In the genomic region with DNA sequence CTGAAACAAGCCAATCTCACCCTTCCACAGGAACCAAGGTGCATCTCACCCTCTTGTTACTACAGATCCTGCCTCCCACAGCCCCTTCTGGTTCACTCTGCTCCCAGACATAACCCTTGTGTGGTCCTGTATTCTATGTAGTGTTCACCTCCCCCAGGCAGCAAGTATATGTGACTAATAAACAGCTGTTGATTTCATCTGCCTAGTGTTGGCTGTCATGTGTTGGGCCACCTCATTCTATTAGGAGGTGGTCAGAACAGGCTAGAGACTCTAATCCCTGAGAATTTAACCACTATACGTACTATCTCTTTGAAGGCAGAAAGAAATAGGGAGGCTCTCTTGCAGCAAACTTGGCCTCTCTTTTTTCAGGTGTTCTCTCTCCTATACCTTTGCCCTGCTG, we compare ENCODE assay signal across 27 cellular contexts.
"Had no signal": no experiment of that assay in that cellular context is flagged by ENCODE, and none has a peak within 500 bp of the region (broad histone marks: within the 10 kb centered on the region; RNA-seq: fewer than 3 reads in every experiment).

No MANE protein-coding gene starts in this region.

- H3K36me3 ChIP-seq: esophagus squamous epithelium, gastroesophageal sphincter had no signal

- H3K9me3 ChIP-seq: body of pancreas, esophagus squamous epithelium, gastroesophageal sphincter had no signal

- H3K27me3 ChIP-seq: body of pancreas, esophagus squamous epithelium, gastroesophageal sphincter had no signal

- FAIRE-seq: colon, endometrium, endothelial cell of umbilical vein had no signal

- DNase-seq: activated CD4-positive, alpha-beta memory T cell treated with anti-CD3 and anti-CD28 coated beads for 36 hours; activated CD4-positive, alpha-beta T cell treated with anti-CD3 and anti-CD28 coated beads for 36 hours; activated CD4-positive, alpha-beta T cell treated with anti-CD3 and anti-CD28 coated beads, Interleukin-2, amount 10 ng/mL, durations not matched to agents 24 days and 14 days; activated CD4-positive, CD25-positive, alpha-beta regulatory T cell; activated CD4-positive, CD25-positive, alpha-beta regulatory T cell treated with anti-CD3 and anti-CD28 coated beads, Interleukin-2, amount 50 U/mL, for 72 hours; activated CD8-positive, alpha-beta memory T cell treated with anti-CD3 and anti-CD28 coated beads, Interleukin-2, amount 10 ng/mL, durations not matched to agents 7 days and 5 days; activated CD8-positive, alpha-beta memory T cell treated with anti-CD3 and anti-CD28 coated beads, Interleukin-2, amount 50 U/mL, for 4 hours; activated CD8-positive, alpha-beta T cell treated with anti-CD3 and anti-CD28 coated beads, Interleukin-2, amount 10 ng/mL, durations not matched to agents 7 days and 5 days; activated effector memory CD4-positive, alpha-beta T cell treated with anti-CD3 and anti-CD28 coated beads, Interleukin-2, amount 50 U/mL, for 16 hours; activated naive CD4-positive, alpha-beta T cell treated with anti-CD3 and anti-CD28 coated beads for 36 hours; activated naive CD8-positive, alpha-beta T cell treated with anti-CD3 and anti-CD28 coated beads, Interleukin-2, amount 10 ng/mL, durations not matched to agents 7 days and 5 days; activated T-cell treated with anti-CD3 and anti-CD28 coated beads, Interleukin-2, amount 50 U/mL, for 1 hour; activated T-cell treated with anti-CD3 and anti-CD28 coated beads, Interleukin-2, amount 50 U/mL, for 48 hours; amygdala; aorta; body of pancreas; caudate nucleus; effector CD8-positive, alpha-beta T cell; esophagus squamous epithelium; foreskin melanocyte; head of caudate nucleus; T-helper 2 cell had no signal

- H3K27ac ChIP-seq: body of pancreas, epithelial cell of prostate, esophagus squamous epithelium, gastroesophageal sphincter had no signal

- ATAC-seq: activated CD4-positive, alpha-beta T cell treated with anti-CD3 and anti-CD28 coated beads for 36 hours; activated CD8-positive, alpha-beta memory T cell treated with anti-CD3 and anti-CD28 coated beads, Interleukin-2, amount 10 ng/mL, durations not matched to agents 7 days and 5 days; activated CD8-positive, alpha-beta T cell treated with anti-CD3 and anti-CD28 coated beads, Interleukin-2, amount 10 ng/mL, durations not matched to agents 7 days and 5 days; body of pancreas; gastroesophageal sphincter had no signal

- H3K4me3 ChIP-seq: body of pancreas, esophagus squamous epithelium, gastroesophageal sphincter had no signal

- H3K4me1 ChIP-seq: body of pancreas, esophagus squamous epithelium, gastroesophageal sphincter had no signal
